18 cellular contexts compared by ENCODE assay signal in the genomic region with DNA sequence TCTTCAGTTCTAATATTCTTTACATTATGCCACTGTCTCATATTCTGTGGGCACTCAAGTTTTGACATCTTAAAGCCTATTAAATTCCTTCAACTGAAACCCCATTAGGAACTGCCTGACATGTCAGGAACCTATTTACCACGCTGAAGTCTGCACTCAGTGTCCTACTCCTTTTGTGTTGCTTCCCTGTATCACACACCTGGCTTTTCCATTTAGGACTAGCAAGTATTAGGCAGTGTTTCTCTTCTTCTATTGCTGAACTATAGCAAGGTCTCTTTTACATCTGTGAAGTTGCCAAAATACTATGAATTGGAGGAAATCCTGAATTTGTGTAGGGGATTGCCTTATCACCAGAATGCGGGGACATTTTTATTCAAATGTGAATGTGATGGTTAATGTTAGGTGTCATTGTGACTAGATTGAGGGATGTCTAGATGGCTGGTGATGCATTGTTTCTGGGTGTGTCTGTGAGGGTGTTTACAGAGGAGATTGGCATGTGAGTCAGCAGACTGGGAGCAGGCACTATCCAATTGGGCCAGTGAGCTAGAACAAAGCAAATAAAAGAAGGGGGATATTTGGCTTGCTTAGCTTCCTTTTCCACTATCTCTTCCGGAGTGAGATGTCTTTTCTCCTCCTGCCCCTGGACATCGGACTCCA. TPM values are rescaled to one million over a fixed set of nuclear protein-coding genes. Genes with fewer than 3 reads are reported as not detected.
A peak's percentile ranks its signal among the peaks of the same experiment; 100 is the strongest.
DNase-seq lines count a peak whose midpoint lies in the region; ATAC-seq lines count a peak whose summit lies in the region.
"Had no signal": no experiment of that assay in that cellular context is flagged by ENCODE, and none has a peak within 500 bp of the region (broad histone marks: within the 10 kb centered on the region; RNA-seq: fewer than 3 reads in every experiment).

No MANE protein-coding gene starts in this region.

- POLR2A ChIA-PET in T-cell (lab: Charles Lee) = no interaction called here

- peaks cover 15 to 18% of the 10 kb centered on the region in 2 donors for H3K27me3 Mint-ChIP-seq in T-cell

- DNase-seq in Daoy (ENCODE audit: low read depth) (peak; percentile 38), NCI-H226 (peak; percentile 33), dermis microvascular lymphatic vessel endothelial cell (ENCODE audit: low read depth in 2 of 2) (peak; percentile 60 to 81), mucosa of gallbladder (ENCODE audit: low spot score) (peak; percentile 23), T-cell (no peak), NCI-H345 treated with DMSO at 0.1 percent for 48 hours (lab: John Stamatoyannopoulos, UW; ENCODE audit: unreplicated experiment) (no peak)
- DNase-seq in stimulated activated CD4-positive, alpha-beta T cell treated with anti-CD3 and anti-CD28 coated beads, Interleukin-4, amount 100 ng/mL, for 4 hours = no peak
- DNase-seq: activated CD4-positive, alpha-beta memory T cell treated with anti-CD3 and anti-CD28 coated beads for 36 hours; activated T-cell treated with anti-CD3 and anti-CD28 coated beads, Interleukin-2, amount 50 U/mL, for 72 hours; AML-193; foreskin melanocyte; MM.1S; NCI-H1930; NCI-H524 treated with DMSO at 0.1 percent for 48 hours; stimulated activated CD4-positive, alpha-beta T cell treated with anti-CD3 and anti-CD28 coated beads, Interleukin-2, amount 100 ng/mL, for 48 hours had no signal

- CTCF ChIA-PET in T-cell (lab: Charles Lee) = no interaction called here

- no peaks in the 10 kb centered on the region for H3K36me3 Mint-ChIP-seq in T-cell
- H3K36me3 Mint-ChIP-seq: activated CD4-positive, alpha-beta memory T cell treated with anti-CD3 and anti-CD28 coated beads for 36 hours; memory B cell had no signal

- ATAC-seq in T-cell (replicated peaks in 1 of 4) = no peak
- ATAC-seq: activated T-cell treated with anti-CD3 and anti-CD28 coated beads, Interleukin-2, amount 50 U/mL, for 72 hours had no signal

- H3K9me3 Mint-ChIP-seq in T-cell = peaks cover 9 to 29% (median 22%) of the 10 kb centered on the region in 3 donors

- H3K4me3 Mint-ChIP-seq in T-cell = no peak overlapping the region
- H3K4me3 Mint-ChIP-seq: activated CD4-positive, alpha-beta memory T cell treated with anti-CD3 and anti-CD28 coated beads for 36 hours; activated T-cell treated with anti-CD3 and anti-CD28 coated beads, Interleukin-2, amount 50 U/mL, for 72 hours; central memory CD8-positive, alpha-beta T cell; memory B cell had no signal

- no peak overlapping the region for H3K27ac Mint-ChIP-seq in T-cell
- H3K27ac Mint-ChIP-seq: activated CD4-positive, alpha-beta memory T cell treated with anti-CD3 and anti-CD28 coated beads for 36 hours; activated T-cell treated with anti-CD3 and anti-CD28 coated beads, Interleukin-2, amount 50 U/mL, for 72 hours; memory B cell had no signal

- H3K4me1 Mint-ChIP-seq in T-cell = no peaks in the 10 kb centered on the region
- H3K4me1 Mint-ChIP-seq: central memory CD8-positive, alpha-beta T cell; memory B cell had no signal

RNA-seq across cellular contexts. Expression of gene VCAN, which starts 21.2 kb away (rescaled TPM):
- 24.5 and 30.7 TPM in 2 replicates for total RNA-seq in Daoy (2014; rRNA removed; shearing (Covaris generic))
- total RNA-seq in dermis microvascular lymphatic vessel endothelial cell (0.25 and 0.51 TPM in 2 replicates), mucosa of gallbladder (43.5 TPM), T-cell (1 to 10 TPM in 2 of 5 donors, under 1 TPM in 3; 0.39 to 1.7 (median 0.68) TPM)
- total RNA-seq: HT-29 had no signal

Comparison
In these comparisons a context has a peak if more than half of its experiments do, and no peak if none do; other contexts are left out.
1. DNase-seq: peak in Daoy (single experiment), NCI-H226 (single experiment), dermis microvascular lymphatic vessel endothelial cell (2 of 2) and mucosa of gallbladder (single experiment); none in T-cell (0 of 34), stimulated activated CD4-positive, alpha-beta T cell treated with anti-CD3 and anti-CD28 coated beads, Interleukin-4, amount 100 ng/mL, for 4 hours (0 of 2) and NCI-H345 treated with DMSO at 0.1 percent for 48 hours (single experiment).